In the genomic region with DNA sequence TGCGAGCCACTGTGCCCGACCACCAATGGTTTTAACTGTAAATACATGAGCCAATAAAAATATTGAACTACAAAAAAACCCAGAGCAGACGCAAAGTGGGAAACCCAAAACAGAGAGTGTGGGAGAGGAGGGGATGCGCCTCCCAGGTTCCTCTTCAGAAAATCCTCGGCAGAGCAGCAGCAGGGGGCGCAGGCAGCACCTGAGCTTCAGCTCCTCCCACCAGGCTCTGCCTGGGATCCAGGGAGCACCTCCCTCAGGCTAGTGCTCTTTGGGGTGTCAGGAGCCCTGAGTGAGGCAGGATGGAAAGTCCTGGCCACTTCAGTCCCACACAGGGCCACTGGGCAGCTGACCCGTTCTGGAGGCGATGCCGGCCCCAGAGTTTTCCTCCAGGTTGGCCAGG, we compare ENCODE assay signal across 1 cellular context.
TF ChIP-seq lines count a peak whose summit lies in the region.

No MANE protein-coding gene starts in this region.

TF ChIP-seq in HepG2, 621 proteins besides CTCF, POLR2A, EP300 and RAD21:
- TF ChIP-seq, protein P1, sequence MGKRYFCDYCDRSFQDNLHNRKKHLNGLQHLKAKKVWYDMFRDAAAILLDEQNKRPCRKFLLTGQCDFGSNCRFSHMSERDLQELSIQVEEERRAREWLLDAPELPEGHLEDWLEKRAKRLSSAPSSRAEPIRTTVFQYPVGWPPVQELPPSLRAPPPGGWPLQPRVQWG (CRISPR knock-in tag; IDR thresholded peaks at IDR 0.05; ENCODE audit: borderline replicate concordance, low read depth), result no peak
- no peak for TF ChIP-seq ZNF607 (CRISPR knock-in tag; IDR thresholded peaks at IDR 0.05; ENCODE audit: borderline replicate concordance)
- no peak for TF ChIP-seq KAT8 (CRISPR knock-in tag; IDR thresholded peaks at IDR 0.05)
- TF ChIP-seq ELF1 (CRISPR knock-in tag; IDR thresholded peaks at IDR 0.05), result no peak
- no peak for TF ChIP-seq NFE2L2 (IDR thresholded peaks at IDR 0.05; ENCODE audit: low read length)
- no peak for TF ChIP-seq ISL2 (CRISPR knock-in tag; IDR thresholded peaks at IDR 0.05)
- 0 out of 2 replicates have a peak, but pooled peaks have one; percentile 26 for TF ChIP-seq STAG1 (CRISPR knock-in tag; IDR thresholded peaks at IDR 0.05)
- no peak for TF ChIP-seq PHF5A (CRISPR knock-in tag; IDR thresholded peaks at IDR 0.05; ENCODE audit: low read depth, unreplicated experiment)
- no peak for TF ChIP-seq MIER3 (CRISPR knock-in tag; IDR thresholded peaks at IDR 0.05; ENCODE audit: borderline replicate concordance)
- no peak for TF ChIP-seq ZNF205 (CRISPR knock-in tag; IDR thresholded peaks at IDR 0.05)
- no peak for TF ChIP-seq ZFP82 (CRISPR knock-in tag; IDR thresholded peaks at IDR 0.05; ENCODE audit: borderline replicate concordance)
- TF ChIP-seq TMF1 (CRISPR knock-in tag; IDR thresholded peaks at IDR 0.05; ENCODE audit: low read depth), result no peak
- no peak for TF ChIP-seq ZNF326 (CRISPR knock-in tag; IDR thresholded peaks at IDR 0.05; ENCODE audit: borderline replicate concordance)
- no peak for TF ChIP-seq KLF12 (CRISPR knock-in tag; IDR thresholded peaks at IDR 0.05; ENCODE audit: borderline replicate concordance)
- TF ChIP-seq, protein P2, sequence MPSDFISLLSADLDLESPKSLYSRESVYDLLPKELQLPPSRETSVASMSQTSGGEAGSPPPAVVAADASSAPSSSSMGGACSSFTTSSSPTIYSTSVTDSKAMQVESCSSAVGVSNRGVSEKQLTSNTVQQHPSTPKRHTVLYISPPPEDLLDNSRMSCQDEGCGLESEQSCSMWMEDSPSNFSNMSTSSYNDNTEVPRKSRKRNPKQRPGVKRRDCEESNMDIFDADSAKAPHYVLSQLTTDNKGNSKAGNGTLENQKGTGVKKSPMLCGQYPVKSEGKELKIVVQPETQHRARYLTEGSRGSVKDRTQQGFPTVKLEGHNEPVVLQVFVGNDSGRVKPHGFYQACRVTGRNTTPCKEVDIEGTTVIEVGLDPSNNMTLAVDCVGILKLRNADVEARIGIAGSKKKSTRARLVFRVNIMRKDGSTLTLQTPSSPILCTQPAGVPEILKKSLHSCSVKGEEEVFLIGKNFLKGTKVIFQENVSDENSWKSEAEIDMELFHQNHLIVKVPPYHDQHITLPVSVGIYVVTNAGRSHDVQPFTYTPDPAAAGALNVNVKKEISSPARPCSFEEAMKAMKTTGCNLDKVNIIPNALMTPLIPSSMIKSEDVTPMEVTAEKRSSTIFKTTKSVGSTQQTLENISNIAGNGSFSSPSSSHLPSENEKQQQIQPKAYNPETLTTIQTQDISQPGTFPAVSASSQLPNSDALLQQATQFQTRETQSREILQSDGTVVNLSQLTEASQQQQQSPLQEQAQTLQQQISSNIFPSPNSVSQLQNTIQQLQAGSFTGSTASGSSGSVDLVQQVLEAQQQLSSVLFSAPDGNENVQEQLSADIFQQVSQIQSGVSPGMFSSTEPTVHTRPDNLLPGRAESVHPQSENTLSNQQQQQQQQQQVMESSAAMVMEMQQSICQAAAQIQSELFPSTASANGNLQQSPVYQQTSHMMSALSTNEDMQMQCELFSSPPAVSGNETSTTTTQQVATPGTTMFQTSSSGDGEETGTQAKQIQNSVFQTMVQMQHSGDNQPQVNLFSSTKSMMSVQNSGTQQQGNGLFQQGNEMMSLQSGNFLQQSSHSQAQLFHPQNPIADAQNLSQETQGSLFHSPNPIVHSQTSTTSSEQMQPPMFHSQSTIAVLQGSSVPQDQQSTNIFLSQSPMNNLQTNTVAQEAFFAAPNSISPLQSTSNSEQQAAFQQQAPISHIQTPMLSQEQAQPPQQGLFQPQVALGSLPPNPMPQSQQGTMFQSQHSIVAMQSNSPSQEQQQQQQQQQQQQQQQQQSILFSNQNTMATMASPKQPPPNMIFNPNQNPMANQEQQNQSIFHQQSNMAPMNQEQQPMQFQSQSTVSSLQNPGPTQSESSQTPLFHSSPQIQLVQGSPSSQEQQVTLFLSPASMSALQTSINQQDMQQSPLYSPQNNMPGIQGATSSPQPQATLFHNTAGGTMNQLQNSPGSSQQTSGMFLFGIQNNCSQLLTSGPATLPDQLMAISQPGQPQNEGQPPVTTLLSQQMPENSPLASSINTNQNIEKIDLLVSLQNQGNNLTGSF (CRISPR knock-in tag; IDR thresholded peaks at IDR 0.05), result no peak
- peak; percentile 99 for TF ChIP-seq ZNF263 (CRISPR knock-in tag; IDR thresholded peaks at IDR 0.05)
